In genomic region chr14:50649691-50650090, GRCh38 we compare ENCODE assay signal across 22 cellular contexts. TPM values are rescaled to one million over a fixed set of nuclear protein-coding genes. Genes with fewer than 3 reads are reported as not detected.
DNase-seq lines count a peak whose midpoint lies in the region; ATAC-seq and TF ChIP-seq lines count a peak whose summit lies in the region.
"Had no signal": no experiment of that assay in that cellular context is flagged by ENCODE, and none has a peak within 500 bp of the region (broad histone marks: within the 10 kb centered on the region; RNA-seq: fewer than 3 reads in every experiment).

No MANE protein-coding gene starts in this region.

- peak; percentile 16 for DNase-seq in NAMALWA (ENCODE audit: low spot score)
- DNase-seq in thyroid gland, result peak; percentile 18 to 28
- DNase-seq in MM.1S, result no peak
- DNase-seq in upper lobe of right lung, result no peak
- no peak for DNase-seq in effector CD4-positive, alpha-beta T cell
- DNase-seq in D341Med (ENCODE audit: low spot score), result no peak
- DNase-seq: activated naive CD4-positive, alpha-beta T cell treated with anti-CD3 and anti-CD28 coated beads for 36 hours; CD8-positive, alpha-beta T cell; foreskin keratinocyte; Kasumi-1; mammary epithelial cell; NCI-H1105; NCI-H2029 treated with DMSO at 0.1 percent for 48 hours; NCI-H345; NCI-H774 had no signal

- H3K27me3 ChIP-seq in thyroid gland, result no peaks in the 10 kb centered on the region
- H3K27me3 ChIP-seq in MM.1S (replicated peaks; ENCODE audit: insufficient read depth, low read length), result no peaks in the 10 kb centered on the region
- no peaks in the 10 kb centered on the region for H3K27me3 ChIP-seq in upper lobe of right lung
- H3K27me3 ChIP-seq: foreskin keratinocyte had no signal

- H3K9me2 ChIP-seq in MM.1S (replicated peaks; ENCODE audit: insufficient read depth, low read length), result no peaks in the 10 kb centered on the region

- no peaks in the 10 kb centered on the region for H4K20me1 ChIP-seq in MM.1S (ENCODE audit: insufficient read depth, low read length)

- H3K36me3 ChIP-seq in thyroid gland, result no peaks in the 10 kb centered on the region
- no peaks in the 10 kb centered on the region for H3K36me3 ChIP-seq in MM.1S (replicated peaks; ENCODE audit: insufficient read depth, low read length)
- H3K36me3 ChIP-seq in upper lobe of right lung, result no peaks in the 10 kb centered on the region
- H3K36me3 ChIP-seq: prostate gland had no signal

- H3K79me2 ChIP-seq in MM.1S (ENCODE audit: low read length), result no peaks in the 10 kb centered on the region

- no peak overlapping the region for H2AFZ ChIP-seq in MM.1S (ENCODE audit: low read length)

- H3K9me3 ChIP-seq in thyroid gland (no peaks in the 10 kb centered on the region), MM.1S (replicated peaks; ENCODE audit: insufficient read depth, low read length) (no peaks in the 10 kb centered on the region), upper lobe of right lung (no peaks in the 10 kb centered on the region)
- H3K9me3 ChIP-seq: prostate gland had no signal

- TF ChIP-seq CTCF in thyroid gland (IDR thresholded peaks at IDR 0.05) (no peak), MM.1S (IDR thresholded peaks at IDR 0.05; ENCODE audit: low read length) (no peak), upper lobe of right lung (IDR thresholded peaks at IDR 0.05) (no peak)

- H3K27ac ChIP-seq in thyroid gland (peak overlapping the region; percentile 60 to 76 (median 64)), MM.1S (ENCODE audit: low read length) (no peak overlapping the region), upper lobe of right lung (no peak overlapping the region)
- H3K27ac ChIP-seq: prostate gland, VCaP had no signal

- no peak overlapping the region for H3K9ac ChIP-seq in MM.1S (ENCODE audit: low read length)

- no peak for TF ChIP-seq POLR2A in thyroid gland (IDR thresholded peaks at IDR 0.05)

- H3K4me3 ChIP-seq in thyroid gland (replicated peaks in 1 of 3), result no peak overlapping the region
- no peak overlapping the region for H3K4me3 ChIP-seq in MM.1S (ENCODE audit: low read length)
- no peak overlapping the region for H3K4me3 ChIP-seq in upper lobe of right lung
- H3K4me3 ChIP-seq: prostate gland had no signal

- H3F3A ChIP-seq in MM.1S (ENCODE audit: insufficient read depth, low read length), result no peaks in the 10 kb centered on the region

- no peak overlapping the region for H3K4me2 ChIP-seq in MM.1S (ENCODE audit: low read depth, low read length)

- ATAC-seq in GM18861 (IDR thresholded peaks at IDR 0.05; ENCODE audit: unreplicated experiment) (peak; percentile 45), GM21723 (IDR thresholded peaks at IDR 0.05; ENCODE audit: unreplicated experiment) (peak; percentile 43), upper lobe of right lung (no peak)
- ATAC-seq: CD8-positive, alpha-beta T cell; esophagus mucosa; foreskin keratinocyte; HCT116; SK-N-SH treated with all-trans-retinoic acid at 6 μM for 48 hours had no signal

- intact Hi-C loops in thyroid gland (cut with DNase I), result no loop called here
- intact Hi-C loops in upper lobe of right lung (cut with DNase I), result no loop called here

- H3K4me1 ChIP-seq in thyroid gland (peaks cover 40 to 68% of the 10 kb centered on the region in 2 donors), MM.1S (ENCODE audit: low read length) (no peaks in the 10 kb centered on the region), upper lobe of right lung (no peaks in the 10 kb centered on the region)

RNA-seq across cellular contexts. Expression of gene SAV1, which starts 18.4 kb away (rescaled TPM):
- total RNA-seq in thyroid gland (10 to 100 TPM; 40.2 to 72.4 (median 48.6) TPM), upper lobe of right lung (42.8 TPM)

Comparison
In these comparisons a context has a peak if more than half of its experiments do, and no peak if none do; other contexts are left out.
1. DNase-seq: peak in NAMALWA (single experiment) and thyroid gland (2 of 2); none in MM.1S (single experiment), upper lobe of right lung (single experiment), effector CD4-positive, alpha-beta T cell (single experiment) and D341Med (single experiment).
2. H3K27ac ChIP-seq: peak in thyroid gland (3 of 3); none in MM.1S (single experiment) and upper lobe of right lung (single experiment).